In genomic region chr10:101663097-101663496, GRCh38 we compare ENCODE assay signal across 19 cellular contexts. TPM values are rescaled to one million over a fixed set of nuclear protein-coding genes. Genes with fewer than 3 reads are reported as not detected.
DNase-seq lines count a peak whose midpoint lies in the region; ATAC-seq and TF ChIP-seq lines count a peak whose summit lies in the region.
"Had no signal": no experiment of that assay in that cellular context is flagged by ENCODE, and none has a peak within 500 bp of the region (broad histone marks: within the 10 kb centered on the region; RNA-seq: fewer than 3 reads in every experiment).

No MANE protein-coding gene starts in this region.

- H3K4me1 Mint-ChIP-seq in stimulated activated effector memory CD8-positive, alpha-beta T cell treated with anti-CD3 and anti-CD28 coated beads, Interleukin-12 subunit alpha, Interleukin-12 subunit beta, amount 100 ng/mL, for 72 hours, result peaks cover 11% of the 10 kb centered on the region
- H3K4me1 Mint-ChIP-seq in H9, result peaks cover 22 to 37% of the 10 kb centered on the region in 2 experiments

- H3K9me3 ChIP-seq in left lung (no peaks in the 10 kb centered on the region), H9 (ENCODE audit: control insufficient read depth, low read depth, low read length) (no peaks in the 10 kb centered on the region)
- H3K9me3 ChIP-seq: A549 had no signal

- peaks cover 0 to 99% of the 10 kb centered on the region in 2 donors for H3K36me3 ChIP-seq in left lung

- no peaks in the 10 kb centered on the region for H3K79me2 ChIP-seq in H9 (ENCODE audit: insufficient read depth, low read length)

- H4K8ac ChIP-seq in H9 (replicated peaks; ENCODE audit: insufficient read length, low read depth, low read length), result no peak overlapping the region

- no peak overlapping the region for H3K4me3 Mint-ChIP-seq in stimulated activated effector memory CD8-positive, alpha-beta T cell treated with anti-CD3 and anti-CD28 coated beads, Interleukin-12 subunit alpha, Interleukin-12 subunit beta, amount 100 ng/mL, for 72 hours
- no peak overlapping the region for H3K4me3 Mint-ChIP-seq in H9
- H3K4me3 Mint-ChIP-seq: CD4-positive, alpha-beta T cell; GM23338; HFFc6 had no signal

- H3K14ac ChIP-seq in H9 (ENCODE audit: insufficient read depth, low read length), result no peak overlapping the region

- H3K27me3 ChIP-seq in left lung, result no peaks in the 10 kb centered on the region
- H3K27me3 ChIP-seq in H9 (ENCODE audit: insufficient read depth, low read length), result no peaks in the 10 kb centered on the region

- H3K4me1 ChIP-seq in left lung (no peaks in the 10 kb centered on the region), H9 (ENCODE audit: insufficient read depth, low read length) (peaks cover 5% of the 10 kb centered on the region; the same call in 1 of the 2 replicates)
- H3K4me1 ChIP-seq: A549 had no signal

- H3K4me2 ChIP-seq in H9 (ENCODE audit: insufficient read depth, insufficient read length, low read length), result no peak overlapping the region
- H3K4me2 ChIP-seq: A549, GM23338 had no signal

- no peaks in the 10 kb centered on the region for H3K9me3 Mint-ChIP-seq in stimulated activated effector memory CD8-positive, alpha-beta T cell treated with anti-CD3 and anti-CD28 coated beads, Interleukin-12 subunit alpha, Interleukin-12 subunit beta, amount 100 ng/mL, for 72 hours
- H3K9me3 Mint-ChIP-seq in H9, result no peaks in the 10 kb centered on the region
- H3K9me3 Mint-ChIP-seq: CD4-positive, alpha-beta T cell; GM23338; HFFc6; IgD-negative memory B cell had no signal

- H3K23me2 ChIP-seq in H9 (ENCODE audit: insufficient read length, low read depth, low read length, poor library complexity, severe bottlenecking), result no peaks in the 10 kb centered on the region

- H3K56ac ChIP-seq in H9 (ENCODE audit: insufficient read length, low read depth, low read length), result no peak overlapping the region

- H3K79me1 ChIP-seq in H9 (ENCODE audit: insufficient read depth, low read depth, low read length, poor library complexity, severe bottlenecking), result no peaks in the 10 kb centered on the region

- H3K4ac ChIP-seq in H9 (ENCODE audit: low read depth, low read length), result no peak overlapping the region

- intact Hi-C loops in left lung (cut with DNase I), result no loop called here

- no peak overlapping the region for H2BK20ac ChIP-seq in H9 (ENCODE audit: low read depth, low read length, poor library complexity, severe bottlenecking)

- H2BK15ac ChIP-seq in H9 (ENCODE audit: low read depth, low read length), result no peak overlapping the region

- H4K5ac ChIP-seq in H9 (ENCODE audit: insufficient read length, low read depth, low read length), result no peak overlapping the region

- H4K20me1 ChIP-seq in H9 (ENCODE audit: control insufficient read depth, insufficient read depth, insufficient read length), result no peaks in the 10 kb centered on the region

- H2AK5ac ChIP-seq in H9 (ENCODE audit: insufficient read length, low read length), result no peak overlapping the region

- H4K91ac ChIP-seq in H9 (ENCODE audit: insufficient read length, low read depth, low read length), result no peak overlapping the region

- no peak overlapping the region for H3K9ac ChIP-seq in H9 (ENCODE audit: extremely low read depth, insufficient read length, low read length)

- no peak overlapping the region for H2BK12ac ChIP-seq in H9 (ENCODE audit: insufficient read length, low read depth, low read length)

- no peak overlapping the region for H2BK5ac ChIP-seq in H9 (ENCODE audit: insufficient read length, low read length)

- H3T11ph ChIP-seq in H9 (ENCODE audit: low read length), result no peak overlapping the region

- peaks cover 72% of the 10 kb centered on the region for H3K36me3 Mint-ChIP-seq in stimulated activated effector memory CD8-positive, alpha-beta T cell treated with anti-CD3 and anti-CD28 coated beads, Interleukin-12 subunit alpha, Interleukin-12 subunit beta, amount 100 ng/mL, for 72 hours
- peaks cover 0 to 36% (median 24%) of the 10 kb centered on the region in 3 experiments; a peak in 6 of 7 replicates for H3K36me3 Mint-ChIP-seq in H9 (ENCODE audit: insufficient read depth in 1 of 3, low read depth in 3 of 3)

- WGBS in H9 (ENCODE audit: extremely low coverage, insufficient read length, low lambda C conversion rate), result no CpG with 5 or more reads among the region's 1 CpG

- no peak overlapping the region for H2BK120ac ChIP-seq in H9 (ENCODE audit: low read depth, low read length, poor library complexity, severe bottlenecking)

- peak; percentile 55 for DNase-seq in NCI-H82 (lab: John Stamatoyannopoulos, UW)
- DNase-seq in NCI-H82 treated with DMSO at 0.1 percent for 48 hours (lab: John Stamatoyannopoulos, UW; ENCODE audit: unreplicated experiment), result no peak
- no peak for DNase-seq in left lung
- DNase-seq in stimulated activated effector memory CD8-positive, alpha-beta T cell treated with anti-CD3 and anti-CD28 coated beads, Interleukin-12 subunit alpha, Interleukin-12 subunit beta, amount 100 ng/mL, for 72 hours (ENCODE audit: low spot score in 2 of 2), result no peak
- no peak for DNase-seq in H9
- no peak for DNase-seq in NCI-H2196 (lab: John Stamatoyannopoulos, UW; ENCODE audit: unreplicated experiment)
- no peak for DNase-seq in glomerular visceral epithelial cell (ENCODE audit: extremely low spot score)
- DNase-seq: AML-193; CD4-positive, alpha-beta T cell; DMS153; DMS79; GDM1; HFFc6 had no signal

- TF ChIP-seq CTCF in left lung (IDR thresholded peaks at IDR 0.05) (no peak), H9 (conservative IDR thresholded peaks at IDR 0.05) (no peak)

- no peak overlapping the region for H3K23ac ChIP-seq in H9 (ENCODE audit: insufficient read length, low read depth, low read length)

- peak; percentile 78 for ATAC-seq in left lung
- ATAC-seq in stimulated activated effector memory CD8-positive, alpha-beta T cell treated with anti-CD3 and anti-CD28 coated beads, Interleukin-12 subunit alpha, Interleukin-12 subunit beta, amount 100 ng/mL, for 72 hours, result no peak
- ATAC-seq: A549, GM23338, HCT116 had no signal

- no peaks in the 10 kb centered on the region for H3K27me3 Mint-ChIP-seq in H9 (ENCODE audit: low read depth)
- H3K27me3 Mint-ChIP-seq: CD4-positive, alpha-beta T cell; IgD-negative memory B cell had no signal

- no peak overlapping the region for H3K4me3 ChIP-seq in left lung
- H3K4me3 ChIP-seq: A549, GM23338 had no signal

- no peak overlapping the region for H3K18ac ChIP-seq in H9 (ENCODE audit: insufficient read length, low read depth, low read length)

- no peak overlapping the region for H2AFZ ChIP-seq in H9 (ENCODE audit: low read length)
- H2AFZ ChIP-seq: GM23338 had no signal

- peak overlapping the region; percentile 15 for H3K27ac Mint-ChIP-seq in stimulated activated effector memory CD8-positive, alpha-beta T cell treated with anti-CD3 and anti-CD28 coated beads, Interleukin-12 subunit alpha, Interleukin-12 subunit beta, amount 100 ng/mL, for 72 hours
- H3K27ac Mint-ChIP-seq in H9, result no peak overlapping the region
- H3K27ac Mint-ChIP-seq: CD4-positive, alpha-beta T cell; GM23338; HFFc6; IgD-negative memory B cell had no signal

- H3K27ac ChIP-seq in left lung, result no peak overlapping the region
- no peak overlapping the region for H3K27ac ChIP-seq in H9 (ENCODE audit: insufficient read length, low read depth, low read length)
- H3K27ac ChIP-seq: 22Rv1, A549, C4-2B had no signal

RNA-seq across cellular contexts. Expression of gene FBXW4, which starts 31.9 kb away (rescaled TPM):
- total RNA-seq in left lung (10 to 100 TPM; 53.7 to 57.0 TPM), H9 (2021) (40.6 and 41.6 TPM in 2 replicates)
